Comparison of ENCODE assay signal across 1 cellular context in the genomic region with DNA sequence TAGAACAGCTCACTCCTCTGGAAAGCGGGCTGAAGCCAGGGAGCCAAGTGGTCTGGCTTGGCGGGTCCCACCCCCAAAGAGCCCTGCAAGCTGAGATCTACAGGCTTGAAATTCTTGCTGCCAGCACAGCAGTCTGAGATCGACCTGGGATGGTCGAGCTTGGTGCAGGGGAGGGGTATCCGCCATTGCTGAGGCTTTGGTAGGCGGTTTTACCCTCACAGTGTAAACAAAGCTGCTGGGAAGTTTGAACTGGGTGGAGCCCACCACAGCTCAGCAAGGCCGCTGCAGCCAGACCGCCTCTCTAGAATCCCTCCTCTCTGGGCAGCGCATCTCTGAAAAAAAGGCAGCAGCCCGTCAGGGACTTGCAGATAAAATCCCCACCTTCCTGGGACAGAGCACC.
TF ChIP-seq lines count a peak whose summit lies in the region.

No MANE protein-coding gene starts in this region.

TF ChIP-seq in GM23338, 12 proteins besides CTCF, POLR2A, EP300 and RAD21 (continued from another document):
- TF ChIP-seq ZNF331 (CRISPR knock-in tag; IDR thresholded peaks at IDR 0.05; ENCODE audit: low read depth) (no peak), JUNB (IDR thresholded peaks at IDR 0.05; ENCODE audit: unreplicated experiment) (no peak)
TF ChIP-seq in GM23338: peak in this region for 0.
